Comparison of ENCODE assay signal across 1 cellular context in genomic region chr16:74813109-74813641, GRCh38.
TF ChIP-seq lines count a peak whose summit lies in the region.

No MANE protein-coding gene starts in this region.

TF ChIP-seq in WTC11, 78 proteins besides CTCF, POLR2A, EP300 and RAD21 (continued from another document):
- TF ChIP-seq HMGXB4 (CRISPR knock-in tag; IDR thresholded peaks at IDR 0.05) (peak; percentile 92), ZNF416 (CRISPR knock-in tag; IDR thresholded peaks at IDR 0.05) (0 out of 2 replicates have a peak, but pooled peaks have one; percentile 62), KAT7 (CRISPR knock-in tag; IDR thresholded peaks at IDR 0.05; ENCODE audit: borderline replicate concordance) (no peak), CREM (CRISPR knock-in tag; IDR thresholded peaks at IDR 0.05) (no peak; the same call in 1 of the 2 replicates), ZNF671 (CRISPR knock-in tag; IDR thresholded peaks at IDR 0.05) (no peak), FOXP4 (CRISPR knock-in tag; IDR thresholded peaks at IDR 0.05) (peak; percentile 78), EMX1 (CRISPR knock-in tag; IDR thresholded peaks at IDR 0.05) (no peak), ZBTB43 (CRISPR knock-in tag; IDR thresholded peaks at IDR 0.05) (peak; percentile 60; the same call in 1 of the 2 replicates), E2F5 (CRISPR knock-in tag; IDR thresholded peaks at IDR 0.05) (peak; percentile 58; the same call in 1 of the 2 replicates), HMGA2 (CRISPR knock-in tag; IDR thresholded peaks at IDR 0.05) (no peak), MYBL2 (CRISPR knock-in tag; IDR thresholded peaks at IDR 0.05) (peak; percentile 77), USF2 (CRISPR knock-in tag; IDR thresholded peaks at IDR 0.05) (no peak)
